8 cellular contexts compared by ENCODE assay signal in genomic region chr14:20327005-20327869, GRCh38. TPM values are rescaled to one million over a fixed set of nuclear protein-coding genes. Genes with fewer than 3 reads are reported as not detected.
DNase-seq lines count a peak whose midpoint lies in the region; ATAC-seq lines count a peak whose summit lies in the region.

No MANE protein-coding gene starts in this region.

- peak overlapping the region; percentile 13 for H3K27ac Mint-ChIP-seq in T-helper 1 cell treated with Interleukin-12 subunit alpha and Interleukin-12 subunit beta and Interleukin-4 antibody, amounts not matched to agents 30 μg/mL and 1 μg/mL, for 36 hours
- peak overlapping the region in 4 of 6 donors; percentile 2 to 84 (median 40) for H3K27ac Mint-ChIP-seq in naive B cell

- H3K4me1 Mint-ChIP-seq in T-helper 1 cell treated with Interleukin-12 subunit alpha and Interleukin-12 subunit beta and Interleukin-4 antibody, amounts not matched to agents 30 μg/mL and 1 μg/mL, for 36 hours (ENCODE audit: low read depth): peaks cover 34% of the 10 kb centered on the region
- peaks cover 17 to 21% (median 21%) of the 10 kb centered on the region in 3 donors for H3K4me1 Mint-ChIP-seq in naive B cell

- peak; percentile 46 for ATAC-seq in GM21515 (IDR thresholded peaks at IDR 0.05; ENCODE audit: unreplicated experiment)
- peak; percentile 48 to 51 for ATAC-seq in naive B cell (ENCODE audit: low read depth in 2 of 2)
- ATAC-seq in HG02763 (IDR thresholded peaks at IDR 0.05; ENCODE audit: unreplicated experiment): no peak
- ATAC-seq in HG03196 (IDR thresholded peaks at IDR 0.05; ENCODE audit: unreplicated experiment): no peak

- peak overlapping the region; percentile 19 for H3K27ac ChIP-seq in epithelial cell of prostate

- no peaks in the 10 kb centered on the region for H3K9me3 Mint-ChIP-seq in T-helper 1 cell treated with Interleukin-12 subunit alpha and Interleukin-12 subunit beta and Interleukin-4 antibody, amounts not matched to agents 30 μg/mL and 1 μg/mL, for 36 hours
- H3K9me3 Mint-ChIP-seq in naive B cell: no peaks in the 10 kb centered on the region

- H3K36me3 Mint-ChIP-seq in T-helper 1 cell treated with Interleukin-12 subunit alpha and Interleukin-12 subunit beta and Interleukin-4 antibody, amounts not matched to agents 30 μg/mL and 1 μg/mL, for 36 hours (ENCODE audit: low read depth): peaks cover 17% of the 10 kb centered on the region
- H3K36me3 Mint-ChIP-seq in naive B cell: no peaks in the 10 kb centered on the region

- DNase-seq in DMS 273 treated with DMSO at 0.1 percent for 48 hours (lab: John Stamatoyannopoulos, UW) (peak; percentile 32), NCI-H146 treated with DMSO at 0.1 percent for 48 hours (lab: John Stamatoyannopoulos, UW; ENCODE audit: unreplicated experiment) (peak; percentile 46), epithelial cell of prostate (ENCODE audit: low read depth, low spot score) (no peak), naive B cell (peak; percentile 60)

- no peaks in the 10 kb centered on the region for H3K27me3 Mint-ChIP-seq in T-helper 1 cell treated with Interleukin-12 subunit alpha and Interleukin-12 subunit beta and Interleukin-4 antibody, amounts not matched to agents 30 μg/mL and 1 μg/mL, for 36 hours (ENCODE audit: low read depth)
- H3K27me3 Mint-ChIP-seq in naive B cell: no peaks in the 10 kb centered on the region

- H3K4me3 Mint-ChIP-seq in T-helper 1 cell treated with Interleukin-12 subunit alpha and Interleukin-12 subunit beta and Interleukin-4 antibody, amounts not matched to agents 30 μg/mL and 1 μg/mL, for 36 hours: peak overlapping the region; percentile 3
- peak overlapping the region in 1 of 8 donors; percentile 23 for H3K4me3 Mint-ChIP-seq in naive B cell

RNA-seq across cellular contexts. Expression of gene CCNB1IP1, which starts 5.8 kb away (rescaled TPM):
- 10 to 100 TPM; 24.9 to 44.6 (median 32.7) TPM for polyA plus RNA-seq in naive B cell (ENCODE audit: low read depth in 6 of 6)

RNA-seq across cellular contexts. Expression of gene PARP2, which starts 16.2 kb away (rescaled TPM):
- 10 to 100 TPM in 3 of 6 donors, 1 to 10 TPM in 3; 6.2 to 17.0 (median 10.6) TPM for polyA plus RNA-seq in naive B cell (ENCODE audit: low read depth in 6 of 6)

RNA-seq across cellular contexts. Expression of gene TTC5, which starts 21.5 kb away (rescaled TPM):
- 10 to 100 TPM; 21.8 to 28.5 (median 26.6) TPM for polyA plus RNA-seq in naive B cell (ENCODE audit: low read depth in 6 of 6)

Comparison
In these comparisons a context has a peak if more than half of its experiments do, and no peak if none do; other contexts are left out.
1. ATAC-seq: peak in GM21515 (single experiment) and naive B cell (2 of 2); none in HG02763 (single experiment) and HG03196 (single experiment).